Comparison of ENCODE assay signal across 8 cellular contexts in genomic region chr10:62076872-62077271, GRCh38.
DNase-seq lines count a peak whose midpoint lies in the region; ATAC-seq, FAIRE-seq and TF ChIP-seq lines count a peak whose summit lies in the region.

No MANE protein-coding gene starts in this region.

- no peak for FAIRE-seq in GM12892 (lab: Jason Lieb, UNC)

- peaks cover 95% of the 10 kb centered on the region for H3K36me3 Mint-ChIP-seq in activated CD4-positive, alpha-beta memory T cell treated with anti-CD3 and anti-CD28 coated beads, Interleukin-2, amount 10 ng/mL, durations not matched to agents 7 days and 5 days (ENCODE audit: low read depth)
- peaks cover 76 to 85% of the 10 kb centered on the region in 2 donors for H3K36me3 Mint-ChIP-seq in stimulated activated naive B cell treated with anti-CD40 and anti-IgM and Interleukin-4, amounts not matched to agents 10 μg/mL and 1 μg/mL and 100 μg/mL, for 72 hours

- no peaks in the 10 kb centered on the region for H3K27me3 ChIP-seq in left ventricle myocardium inferior (ENCODE audit: low read depth)

- CTCF ChIA-PET in activated CD4-positive, alpha-beta memory T cell treated with anti-CD3 and anti-CD28 coated beads, Interleukin-2, amount 10 ng/mL, durations not matched to agents 7 days and 5 days (lab: Charles Lee): interaction anchor here (1.1 kb wide), 2 partner anchors 15 to 168 kb away, joined by 3 read pairs; no protein-coding TSS in a partner anchor

- peaks cover 5% of the 10 kb centered on the region for H3K9me3 Mint-ChIP-seq in activated CD4-positive, alpha-beta memory T cell treated with anti-CD3 and anti-CD28 coated beads, Interleukin-2, amount 10 ng/mL, durations not matched to agents 7 days and 5 days
- peaks cover 3 to 7% of the 10 kb centered on the region in 2 donors for H3K9me3 Mint-ChIP-seq in stimulated activated naive B cell treated with anti-CD40 and anti-IgM and Interleukin-4, amounts not matched to agents 10 μg/mL and 1 μg/mL and 100 μg/mL, for 72 hours

- H3K4me3 Mint-ChIP-seq in activated CD4-positive, alpha-beta memory T cell treated with anti-CD3 and anti-CD28 coated beads, Interleukin-2, amount 10 ng/mL, durations not matched to agents 7 days and 5 days: no peak overlapping the region
- H3K4me3 Mint-ChIP-seq in stimulated activated naive B cell treated with anti-CD40 and anti-IgM and Interleukin-4, amounts not matched to agents 10 μg/mL and 1 μg/mL and 100 μg/mL, for 72 hours: peak overlapping the region in 1 of 2 donors; percentile 25

- TF ChIP-seq CTCF in left ventricle myocardium inferior (IDR thresholded peaks at IDR 0.05; ENCODE audit: borderline replicate concordance): no peak

- peaks cover 29% of the 10 kb centered on the region for H3K36me3 ChIP-seq in left ventricle myocardium inferior

- no peaks in the 10 kb centered on the region for H3K9me3 ChIP-seq in left ventricle myocardium inferior (replicated peaks)

- H3K4me1 Mint-ChIP-seq in activated CD4-positive, alpha-beta memory T cell treated with anti-CD3 and anti-CD28 coated beads, Interleukin-2, amount 10 ng/mL, durations not matched to agents 7 days and 5 days: peaks cover 84% of the 10 kb centered on the region
- H3K4me1 Mint-ChIP-seq in stimulated activated naive B cell treated with anti-CD40 and anti-IgM and Interleukin-4, amounts not matched to agents 10 μg/mL and 1 μg/mL and 100 μg/mL, for 72 hours: peaks cover 52 to 84% of the 10 kb centered on the region in 2 donors

- no peak for ATAC-seq in stimulated activated naive B cell treated with anti-CD40 and anti-IgM and Interleukin-4, amounts not matched to agents 10 μg/mL and 1 μg/mL and 100 μg/mL, for 72 hours (replicated peaks)

- H3K27me3 Mint-ChIP-seq in activated CD4-positive, alpha-beta memory T cell treated with anti-CD3 and anti-CD28 coated beads, Interleukin-2, amount 10 ng/mL, durations not matched to agents 7 days and 5 days: no peaks in the 10 kb centered on the region
- no peaks in the 10 kb centered on the region for H3K27me3 Mint-ChIP-seq in stimulated activated naive B cell treated with anti-CD40 and anti-IgM and Interleukin-4, amounts not matched to agents 10 μg/mL and 1 μg/mL and 100 μg/mL, for 72 hours

- intact Hi-C loops in left ventricle myocardium inferior (cut with micrococcal nuclease): no loop called here

- DNase-seq in HT1080 (ENCODE audit: low read depth) (peak; percentile 90), left ventricle myocardium inferior (no peak), KG1 (lab: John Stamatoyannopoulos, UW) (no peak), COR-L47 (lab: John Stamatoyannopoulos, UW) (no peak), GM12892 (ENCODE audit: insufficient read length) (no peak), H4 (ENCODE audit: low spot score) (no peak)
- no peak for DNase-seq in activated CD4-positive, alpha-beta memory T cell treated with anti-CD3 and anti-CD28 coated beads, Interleukin-2, amount 10 ng/mL, durations not matched to agents 7 days and 5 days
- no peak for DNase-seq in stimulated activated naive B cell treated with anti-CD40 and anti-IgM and Interleukin-4, amounts not matched to agents 10 μg/mL and 1 μg/mL and 100 μg/mL, for 72 hours

- POLR2A ChIA-PET in activated CD4-positive, alpha-beta memory T cell treated with anti-CD3 and anti-CD28 coated beads, Interleukin-2, amount 10 ng/mL, durations not matched to agents 7 days and 5 days (lab: Charles Lee): interaction anchor here (1.0 to 1.5 kb wide), 2 partner anchors 107 to 174 kb away, joined by 6 to 7 read pairs; no protein-coding TSS in a partner anchor

- peak overlapping the region; percentile 55 for H3K27ac ChIP-seq in left ventricle myocardium inferior (replicated peaks)

- no peak overlapping the region for H3K4me3 ChIP-seq in left ventricle myocardium inferior

- TF ChIP-seq POLR2A in GM12892 (IDR thresholded peaks at IDR 0.05; ENCODE audit: low read depth, low read length): no peak

- peaks cover 96% of the 10 kb centered on the region for H3K4me1 ChIP-seq in left ventricle myocardium inferior

- peak overlapping the region; percentile 69 for H3K27ac Mint-ChIP-seq in activated CD4-positive, alpha-beta memory T cell treated with anti-CD3 and anti-CD28 coated beads, Interleukin-2, amount 10 ng/mL, durations not matched to agents 7 days and 5 days
- peak overlapping the region; percentile 93 for H3K27ac Mint-ChIP-seq in stimulated activated naive B cell treated with anti-CD40 and anti-IgM and Interleukin-4, amounts not matched to agents 10 μg/mL and 1 μg/mL and 100 μg/mL, for 72 hours
